In genomic region chrX:2479420-2479780, GRCh38 we compare ENCODE assay signal across 17 cellular contexts. TPM values are rescaled to one million over a fixed set of nuclear protein-coding genes. Genes with fewer than 3 reads are reported as not detected.
DNase-seq lines count a peak whose midpoint lies in the region; ATAC-seq, FAIRE-seq and TF ChIP-seq lines count a peak whose summit lies in the region.
"Had no signal": no experiment of that assay in that cellular context is flagged by ENCODE, and none has a peak within 500 bp of the region (broad histone marks: within the 10 kb centered on the region; RNA-seq: fewer than 3 reads in every experiment).

No MANE protein-coding gene starts in this region.

- H3K4me3 ChIP-seq in HCT116 (replicated peaks in 1 of 2; ENCODE audit: low read depth in 1 of 2, low read length in 2 of 2) (peak overlapping the region in 1 of 2 experiments; percentile 34; a peak in 2 of 4 replicates), K562 (no peak overlapping the region)
- H3K4me3 ChIP-seq: BLaER1 had no signal

- CTCF ChIA-PET in HCT116 (lab: Charles Lee) (no interaction called here), K562 (lab: Yijun Ruan, JAX; ENCODE audit: low intra/inter-chr PET ratio) (no interaction called here)

- H3K9me3 ChIP-seq in HCT116 (ENCODE audit: control insufficient read depth in 1 of 2, insufficient read depth in 1 of 2, low read depth in 1 of 2, low read length in 2 of 2) (no peaks in the 10 kb centered on the region), K562 (replicated peaks; ENCODE audit: control insufficient read depth, insufficient read depth, low read depth, low read length) (no peaks in the 10 kb centered on the region)
- H3K9me3 ChIP-seq: Caco-2 had no signal

- intact Hi-C loops in HCT116 (cut with micrococcal nuclease) (loop anchor here (1.0 kb wide), 3 partner anchors 15 to 114 kb away; no protein-coding TSS in a partner anchor), K562 (cut with micrococcal nuclease) (no loop called here)

- WGBS in K562 (ENCODE audit: insufficient coverage, low coverage, missing lambda C conversion rate) = 84% methylated on average over 6 of the region's 15 CpGs

- peaks cover 34% of the 10 kb centered on the region; the same call in 1 of the 2 replicates for H3K79me2 ChIP-seq in HCT116 (ENCODE audit: insufficient read depth, low read length)
- peaks cover 14% of the 10 kb centered on the region for H3K79me2 ChIP-seq in K562 (ENCODE audit: control insufficient read depth, insufficient read depth, low read length)

- no peak for TF ChIP-seq EP300 in K562 (IDR thresholded peaks at IDR 0.05; ENCODE audit: low read length)

- H3K9me1 ChIP-seq in K562 (ENCODE audit: control insufficient read depth, insufficient read depth, low read length) = no peaks in the 10 kb centered on the region

- H3K4me1 ChIP-seq in HCT116 (ENCODE audit: control insufficient read depth in 1 of 2, insufficient read depth in 2 of 2, low read length in 2 of 2) = peaks cover 22 to 56% of the 10 kb centered on the region in 2 experiments; a peak in 3 of 4 replicates
- H3K4me1 ChIP-seq in K562 (replicated peaks in 1 of 2; ENCODE audit: control insufficient read depth in 2 of 2, insufficient read depth in 2 of 2, low read length in 2 of 2) = peaks cover 0 to 13% of the 10 kb centered on the region in 2 experiments; a peak in 2 of 5 replicates

- in situ Hi-C loops in K562 (cut with MboI) (loop anchor here (5.0 kb wide), 1 partner anchor 108 kb away; no protein-coding TSS in a partner anchor), G401 (cut with HindIII; ENCODE audit: low sequenced_read_pairs) (no loop called here)

- H3K27me3 ChIP-seq in HCT116 (ENCODE audit: insufficient read depth, low read length) = no peaks in the 10 kb centered on the region
- no peaks in the 10 kb centered on the region for H3K27me3 ChIP-seq in K562 (ENCODE audit: control insufficient read depth in 2 of 2, insufficient read depth in 2 of 2, low read length in 2 of 2)
- H3K27me3 ChIP-seq: BLaER1 had no signal

- H3K9ac ChIP-seq in HCT116 (ENCODE audit: low read length) (peak overlapping the region; percentile 26), K562 (ENCODE audit: insufficient read depth in 1 of 2, low read depth in 2 of 2, low read length in 2 of 2) (no peak overlapping the region)
- H3K9ac ChIP-seq: BLaER1 had no signal

- RAD21 ChIA-PET in HCT116 (lab: Charles Lee; ENCODE audit: low non-redundant PET in 1 of 2, low total read pairs in 2 of 2, uncharacterized antibody in 2 of 2, unreplicated experiment in 2 of 2) = no interaction called here

- no peaks in the 10 kb centered on the region for H3K36me3 ChIP-seq in HCT116 (ENCODE audit: control insufficient read depth in 1 of 2, insufficient read depth in 2 of 2, low read length in 2 of 2)
- H3K36me3 ChIP-seq in K562 (ENCODE audit: control insufficient read depth, insufficient read depth, low read length) = no peaks in the 10 kb centered on the region

- TF ChIP-seq POLR2A in HCT116 (IDR thresholded peaks at IDR 0.05; ENCODE audit: borderline replicate concordance, extremely low read depth, insufficient read depth, insufficient read length) (no peak), K562 (conservative IDR thresholded peaks at IDR 0.05) (no peak)

- TF ChIP-seq RAD21 in HCT116 (IDR thresholded peaks at IDR 0.05; ENCODE audit: low read depth) (no peak), K562 (CRISPR knock-in tag; conservative IDR thresholded peaks at IDR 0.05 in 1 of 2, IDR thresholded peaks at IDR 0.05 in 1 of 2) (no peak)

- POLR2A ChIA-PET in HCT116 (lab: Charles Lee) = no interaction called here
- POLR2A ChIA-PET in K562 (lab: Yijun Ruan, JAX) = no interaction called here

- H3K9me2 ChIP-seq in HCT116 (ENCODE audit: insufficient read depth) = no peaks in the 10 kb centered on the region

- DNase-seq in HCT116 (ENCODE audit: low read depth, low spot score) = peak; percentile 79
- no peak for DNase-seq in K562 (ENCODE audit: extremely low read depth in 1 of 4, low spot score in 3 of 4)
- DNase-seq in islet precursor cell = peak; percentile 24
- DNase-seq in RKO (ENCODE audit: low spot score) = no peak
- no peak for DNase-seq in G401 (ENCODE audit: low spot score)
- DNase-seq: Caco-2; CD4-positive, CD25-positive, alpha-beta regulatory T cell; CD8-positive, alpha-beta T cell; DMS79; EL; GF-D8; GOT3; H7; HCEC 1CT had no signal

- peak overlapping the region; percentile 67 for H3K27ac ChIP-seq in HCT116 (ENCODE audit: low read depth, low read length)
- H3K27ac ChIP-seq in K562 (ENCODE audit: extremely low read depth, low read depth, low read length) = no peak overlapping the region
- H3K27ac ChIP-seq: BLaER1, C4-2B had no signal

- H4K20me1 ChIP-seq in HCT116 (ENCODE audit: insufficient read depth) = no peaks in the 10 kb centered on the region
- H4K20me1 ChIP-seq in K562 (replicated peaks; ENCODE audit: control insufficient read depth, insufficient read depth, low read length) = no peaks in the 10 kb centered on the region

- H3K4me2 ChIP-seq in HCT116 (ENCODE audit: low read length) (peak overlapping the region; percentile 71), K562 (ENCODE audit: insufficient read depth, low read length) (no peak overlapping the region)
- H3K4me2 ChIP-seq: BLaER1 had no signal

- no peak overlapping the region for H2AFZ ChIP-seq in HCT116 (ENCODE audit: low read depth, low read length, poor library complexity, severe bottlenecking)
- no peak overlapping the region for H2AFZ ChIP-seq in K562 (ENCODE audit: low read depth, low read length)

- ATAC-seq in HCT116 = peak; percentile 31
- ATAC-seq in K562 = no peak
- no peak for ATAC-seq in SK-N-SH treated with all-trans-retinoic acid at 6 μM for 48 hours
- ATAC-seq: CD8-positive, alpha-beta T cell had no signal

- no peak for FAIRE-seq in K562 (lab: Jason Lieb, UNC)

- BruUV-seq in HCT116 (replicated peaks; lab: Mats Ljungman, UMichigan) = no TSS peak
- no TSS peak for BruUV-seq in K562 (replicated peaks; lab: Mats Ljungman, UMichigan)

- no peak for TF ChIP-seq CTCF in HCT116 (IDR thresholded peaks at IDR 0.05 in 2 of 3, conservative IDR thresholded peaks at IDR 0.05 in 1 of 3; ENCODE audit: borderline replicate concordance in 1 of 3, insufficient read depth in 1 of 3, low read depth in 2 of 3, low read length in 2 of 3)
- no peak for TF ChIP-seq CTCF in K562 (IDR thresholded peaks at IDR 0.05 in 2 of 3, conservative IDR thresholded peaks at IDR 0.05 in 1 of 3; ENCODE audit: insufficient read depth in 2 of 3, low read depth in 1 of 3, low read length in 3 of 3)

TF ChIP-seq in K562, 482 proteins besides CTCF, POLR2A, EP300 and RAD21 (continues in another document):
- TF ChIP-seq, protein P1, sequence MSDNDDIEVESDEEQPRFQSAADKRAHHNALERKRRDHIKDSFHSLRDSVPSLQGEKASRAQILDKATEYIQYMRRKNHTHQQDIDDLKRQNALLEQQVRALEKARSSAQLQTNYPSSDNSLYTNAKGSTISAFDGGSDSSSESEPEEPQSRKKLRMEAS (CRISPR knock-in tag; IDR thresholded peaks at IDR 0.05) = peak; percentile 55

RNA-seq across cellular contexts. Expression of gene DHRSX, which starts 21.4 kb away (rescaled TPM):
- total RNA-seq in HCT116 (2021; ENCODE audit: unreplicated experiment) (11.9 TPM), K562 (2014; rRNA removed) (6.5 and 6.9 TPM in 2 replicates), K562 (2014; rRNA removed; fragmentation: Illumina TruSeq; extraction: Trizol) (3.4 and 3.6 TPM in 2 replicates), K562 (2015; rRNA removed; fragmentation: Illumina TruSeq; extraction: Trizol) (3.6 and 4.5 TPM in 2 replicates), K562 (2021) (10.5 and 11.0 TPM in 2 replicates)
- 14.0 and 15.9 TPM in 2 replicates for polyA plus RNA-seq in HCT116 (2012)
- total RNA-seq in K562 (2011; cell fraction: chromatin; rRNA removed; ENCODE audit: low replicate concordance) = 22.8 and 25.9 TPM in 2 replicates
- total RNA-seq in K562 (2011; cell fraction: nucleolus; rRNA removed) = 18.4 and 20.2 TPM in 2 replicates
- total RNA-seq in K562 (2011; cell fraction: nucleoplasm; rRNA removed) = 19.2 and 21.9 TPM in 2 replicates
- polyA plus RNA-seq in K562 (2011; rRNA removed) (6.5 and 8.6 TPM in 2 replicates), K562 (2014; fragmentation: Illumina TruSeq; extraction: Trizol) (7.2 and 8.7 TPM in 2 replicates), K562 (2014; fragmentation: Nextera tagmentation; extraction: Ambion mirVana) (1 to 10 TPM in 1 of 2 experiments, under 1 TPM in 1; 0.59 to 1.0 TPM), K562 (2014; rRNA removed) (6.2 and 7.8 TPM in 2 replicates)
- 10.6 and 13.3 TPM in 2 replicates for polyA plus RNA-seq in K562 (2011; cell fraction: cytosol; rRNA removed)
- polyA plus RNA-seq in K562 (2011; cell fraction: nucleus; rRNA removed) = 8.7 and 13.2 TPM in 2 replicates
- polyA plus RNA-seq in K562 (2012) = 8.1 and 9.8 TPM in 2 replicates
- 9.8 and 11.9 TPM in 2 replicates for polyA minus RNA-seq in K562 (2011; rRNA and poly(A)+ RNA removed)
- polyA minus RNA-seq in K562 (2011; cell fraction: cytosol; rRNA and poly(A)+ RNA removed) = 2.5 and 5.4 TPM in 2 replicates
- polyA minus RNA-seq in K562 (2011; cell fraction: nucleus; rRNA and poly(A)+ RNA removed) = 5.0 and 9.9 TPM in 2 replicates
- 12.9 and 17.4 TPM in 2 replicates for total RNA-seq in G401 (2014; rRNA removed; shearing (Covaris generic))

RNA-seq across cellular contexts. Expression of gene ZBED1, which starts 21.4 kb away (rescaled TPM):
- total RNA-seq in HCT116 (2021; ENCODE audit: unreplicated experiment) = 21.0 TPM
- 10.7 and 11.8 TPM in 2 replicates for polyA plus RNA-seq in HCT116 (2012)
- 18.5 and 26.9 TPM in 2 replicates for total RNA-seq in K562 (2011; cell fraction: chromatin; rRNA removed; ENCODE audit: low replicate concordance)
- 18.0 and 21.3 TPM in 2 replicates for total RNA-seq in K562 (2011; cell fraction: nucleolus; rRNA removed)
- total RNA-seq in K562 (2011; cell fraction: nucleoplasm; rRNA removed) = 12.4 and 13.6 TPM in 2 replicates
- 17.7 and 19.8 TPM in 2 replicates for total RNA-seq in K562 (2014; rRNA removed)
- total RNA-seq in K562 (2014; rRNA removed; fragmentation: Illumina TruSeq; extraction: Trizol) = 10.8 and 13.9 TPM in 2 replicates
- total RNA-seq in K562 (2015; rRNA removed; fragmentation: Illumina TruSeq; extraction: Trizol) = 15.2 TPM in 2 replicates
- total RNA-seq in K562 (2021) = 26.9 and 27.6 TPM in 2 replicates
- 7.8 and 8.1 TPM in 2 replicates for polyA plus RNA-seq in K562 (2011; rRNA removed)
- 7.9 and 17.2 TPM in 2 replicates for polyA plus RNA-seq in K562 (2011; cell fraction: cytosol; rRNA removed)
- 3.3 and 5.1 TPM in 2 replicates for polyA plus RNA-seq in K562 (2011; cell fraction: nucleus; rRNA removed)
- 13.5 and 20.7 TPM in 2 replicates for polyA plus RNA-seq in K562 (2012)
- 16.3 and 17.7 TPM in 2 replicates for polyA plus RNA-seq in K562 (2014; fragmentation: Illumina TruSeq; extraction: Trizol)
- polyA plus RNA-seq in K562 (2014; fragmentation: Nextera tagmentation; extraction: Ambion mirVana) = 1 to 10 TPM in 1 of 2 experiments, under 1 TPM in 1; 0.61 to 2.6 TPM
- 13.7 and 16.5 TPM in 2 replicates for polyA plus RNA-seq in K562 (2014; rRNA removed)
- polyA minus RNA-seq in K562 (2011; rRNA and poly(A)+ RNA removed) = 6.7 and 10.2 TPM in 2 replicates
- 19.8 and 20.0 TPM in 2 replicates for polyA minus RNA-seq in K562 (2011; cell fraction: cytosol; rRNA and poly(A)+ RNA removed)
- 3.4 and 5.1 TPM in 2 replicates for polyA minus RNA-seq in K562 (2011; cell fraction: nucleus; rRNA and poly(A)+ RNA removed)
- 53.6 and 62.0 TPM in 2 replicates for total RNA-seq in G401 (2014; rRNA removed; shearing (Covaris generic))

Comparison
In these comparisons a context has a peak if more than half of its experiments do, and no peak if none do; other contexts are left out.
1. DNase-seq: peak in HCT116 (single experiment) and islet precursor cell (single experiment); none in K562 (0 of 4), RKO (single experiment) and G401 (single experiment).